In genomic region chr22:28931844-28932561, GRCh38 we compare ENCODE assay signal across 22 cellular contexts. TPM values are rescaled to one million over a fixed set of nuclear protein-coding genes. Genes with fewer than 3 reads are reported as not detected.
A peak's percentile ranks its signal among the peaks of the same experiment; 100 is the strongest.
DNase-seq lines count a peak whose midpoint lies in the region; ATAC-seq, FAIRE-seq and TF ChIP-seq lines count a peak whose summit lies in the region.
"Had no signal": no experiment of that assay in that cellular context is flagged by ENCODE, and none has a peak within 500 bp of the region (broad histone marks: within the 10 kb centered on the region; RNA-seq: fewer than 3 reads in every experiment).

No MANE protein-coding gene starts in this region.

- TF ChIP-seq EP300 in H1 (IDR thresholded peaks at IDR 0.05; ENCODE audit: borderline replicate concordance in 1 of 2, low read depth in 2 of 2, low read length in 2 of 2), result no peak

- H2AK5ac ChIP-seq in H1 (ENCODE audit: low read depth, low read length), result 0 out of 2 replicates have a peak overlapping the region, but pooled peaks have one; percentile 45

- H3K23ac ChIP-seq in H1 (ENCODE audit: insufficient read length), result no peak overlapping the region

- H3K9me3 ChIP-seq in H1 (ENCODE audit: insufficient read depth in 2 of 2, low read depth in 1 of 2, low read length in 1 of 2) (no peaks in the 10 kb centered on the region), right lobe of liver (no peaks in the 10 kb centered on the region), psoas muscle (no peaks in the 10 kb centered on the region)
- H3K9me3 ChIP-seq: body of pancreas, esophagus squamous epithelium, gastrocnemius medialis had no signal

- H3K9ac ChIP-seq in H1 (replicated peaks in 1 of 4; ENCODE audit: extremely low read depth in 1 of 4, low read depth in 3 of 4, low read length in 3 of 4), result no peak overlapping the region

- H3K36me3 ChIP-seq in H1 (ENCODE audit: control insufficient read depth in 2 of 4, insufficient read depth in 4 of 4, low read length in 3 of 4), result no peaks in the 10 kb centered on the region
- H3K36me3 ChIP-seq in right lobe of liver, result no peaks in the 10 kb centered on the region
- no peaks in the 10 kb centered on the region for H3K36me3 ChIP-seq in psoas muscle (ENCODE audit: insufficient read depth in 1 of 2, low read depth in 1 of 2)
- H3K36me3 ChIP-seq: esophagus squamous epithelium, gastrocnemius medialis had no signal

- H2AFZ ChIP-seq in H1 (ENCODE audit: low read length), result no peak overlapping the region

- no peak overlapping the region for H3K4me3 Mint-ChIP-seq in type B pancreatic cell
- H3K4me3 Mint-ChIP-seq: IgD-negative memory B cell; natural killer cell; stimulated activated effector memory CD8-positive, alpha-beta T cell treated with anti-CD3 and anti-CD28 coated beads, Interleukin-12 subunit alpha, Interleukin-12 subunit beta, amount 100 ng/mL, for 72 hours; T-helper 17 cell had no signal

- H4K20me1 ChIP-seq in H1 (replicated peaks in 1 of 2; ENCODE audit: control insufficient read depth in 1 of 2, insufficient read depth in 2 of 2, low read length in 2 of 2), result peaks cover 5 to 20% of the 10 kb centered on the region in 2 experiments

- POLR2A ChIA-PET in H1 (lab: Charles Lee; ENCODE audit: partially characterized antibody), result interaction anchor here (0.7 to 1.7 kb wide), 4 partner anchors 8 to 28 kb away, joined by 3 to 4 read pairs (median 4); no protein-coding TSS in a partner anchor

- peak overlapping the region; percentile 16 for H3K4ac ChIP-seq in H1 (replicated peaks; ENCODE audit: insufficient read length, low read depth, low read length)

- peak; percentile 13 for DNase-seq in NCI-H2171 treated with DMSO at 0.1 percent for 48 hours (lab: John Stamatoyannopoulos, UW)
- DNase-seq in NCI-H2171 (lab: John Stamatoyannopoulos, UW), result no peak
- DNase-seq in H1 (ENCODE audit: low read depth in 1 of 2, low spot score in 2 of 2), result no peak
- no peak for DNase-seq in right lobe of liver
- no peak for DNase-seq in type B pancreatic cell (ENCODE audit: extremely low spot score, unreplicated experiment)
- DNase-seq in HPDE6-E6E7 (ENCODE audit: extremely low spot score), result no peak
- no peak for DNase-seq in psoas muscle
- DNase-seq: 8988T; AML-193; effector memory CD4-positive, alpha-beta T cell; esophagus squamous epithelium; gastrocnemius medialis; natural killer cell; NCI-H1417 treated with DMSO at 0.1 percent for 48 hours; NCI-H510A treated with DMSO at 0.1 percent for 48 hours; posterior cingulate gyrus; T-helper 17 cell had no signal

- no peaks in the 10 kb centered on the region for H3K9me3 Mint-ChIP-seq in type B pancreatic cell
- H3K9me3 Mint-ChIP-seq: IgD-negative memory B cell; natural killer cell; stimulated activated effector memory CD8-positive, alpha-beta T cell treated with anti-CD3 and anti-CD28 coated beads, Interleukin-12 subunit alpha, Interleukin-12 subunit beta, amount 100 ng/mL, for 72 hours had no signal

- no peak overlapping the region for H2BK12ac ChIP-seq in H1 (ENCODE audit: low read depth, low read length)

- no peak overlapping the region for H3K56ac ChIP-seq in H1 (replicated peaks; ENCODE audit: insufficient read length, low read depth, low read length)

- H3K4me1 Mint-ChIP-seq in type B pancreatic cell (ENCODE audit: unreplicated experiment), result peaks cover 77% of the 10 kb centered on the region
- H3K4me1 Mint-ChIP-seq: natural killer cell had no signal

- no peak overlapping the region for H3K4me2 ChIP-seq in H1 (ENCODE audit: insufficient read depth in 1 of 2, low read depth in 2 of 2, low read length in 2 of 2)

- no peaks in the 10 kb centered on the region for H3K23me2 ChIP-seq in H1 (ENCODE audit: low read depth, low read length)

- H3K14ac ChIP-seq in H1 (ENCODE audit: insufficient read length), result no peak overlapping the region

- peak overlapping the region; percentile 35 for H3K27ac Mint-ChIP-seq in type B pancreatic cell
- H3K27ac Mint-ChIP-seq: IgD-negative memory B cell; natural killer cell; stimulated activated effector memory CD8-positive, alpha-beta T cell treated with anti-CD3 and anti-CD28 coated beads, Interleukin-12 subunit alpha, Interleukin-12 subunit beta, amount 100 ng/mL, for 72 hours; T-helper 17 cell had no signal

- no peak overlapping the region for H2BK20ac ChIP-seq in H1 (ENCODE audit: low read length)

- no peaks in the 10 kb centered on the region for H3K27me3 ChIP-seq in H1 (replicated peaks in 1 of 4; ENCODE audit: control insufficient read depth in 3 of 4, extremely low read depth in 1 of 4, insufficient read depth in 3 of 4, low read length in 3 of 4)
- no peaks in the 10 kb centered on the region for H3K27me3 ChIP-seq in right lobe of liver
- no peaks in the 10 kb centered on the region for H3K27me3 ChIP-seq in psoas muscle (ENCODE audit: insufficient read depth in 3 of 3, low read length in 2 of 3)
- H3K27me3 ChIP-seq: body of pancreas, esophagus squamous epithelium, gastrocnemius medialis had no signal

- no peaks in the 10 kb centered on the region for H3K27me3 Mint-ChIP-seq in type B pancreatic cell

- no peak overlapping the region for H4K5ac ChIP-seq in H1 (ENCODE audit: insufficient read length, low read depth, low read length)

- WGBS in H1 (ENCODE audit: extremely low coverage in 1 of 2, insufficient coverage in 1 of 2, insufficient read length in 1 of 2, insufficient replicate concordance in 2 of 2, low coverage in 1 of 2, low lambda C conversion rate in 2 of 2, missing lambda C conversion rate in 1 of 2), 2 experiments, result 90% methylated on average over 5 of the region's 5 CpGs; no CpG with 5 or more reads in 1 of the 2 experiments
- 50% methylated on average over 4 of the region's 5 CpGs for WGBS in right lobe of liver (ENCODE audit: insufficient coverage, low coverage, low lambda C conversion rate, missing lambda C conversion rate)
- WGBS in psoas muscle, 3 donors, result 95 to 100% (median 96%) methylated on average over 5 of the region's 5 CpGs

- H2BK15ac ChIP-seq in H1 (ENCODE audit: low read length), result peak overlapping the region; percentile 40; the same call in 1 of the 2 replicates

- no peak overlapping the region for H4K8ac ChIP-seq in H1 (ENCODE audit: extremely low read depth, insufficient read depth, low read length)

- CTCF ChIA-PET in H1 (lab: Charles Lee; ENCODE audit: partially characterized antibody), result interaction anchor here (0.6 to 1.5 kb wide), 8 partner anchors 8 to 100 kb away, joined by 3 to 7 read pairs (median 4); no protein-coding TSS in a partner anchor

- no peak for TF ChIP-seq RAD21 in H1 (IDR thresholded peaks at IDR 0.05 in 1 of 2, conservative IDR thresholded peaks at IDR 0.05 in 1 of 2; ENCODE audit: low read depth in 2 of 2, low read length in 2 of 2)

- no peak for TF ChIP-seq CTCF in H1 (IDR thresholded peaks at IDR 0.05; ENCODE audit: control extremely low read depth in 1 of 3, insufficient read depth in 1 of 3, low read depth in 1 of 3, low read length in 3 of 3)
- TF ChIP-seq CTCF in right lobe of liver (IDR thresholded peaks at IDR 0.05), result no peak
- TF ChIP-seq CTCF in type B pancreatic cell (conservative IDR thresholded peaks at IDR 0.05), result no peak
- TF ChIP-seq CTCF in psoas muscle (IDR thresholded peaks at IDR 0.05), result no peak

- FAIRE-seq in H1 (lab: Jason Lieb, UNC), result no peak
- FAIRE-seq: colon had no signal

- TF ChIP-seq POLR2A in H1 (IDR thresholded peaks at IDR 0.05; ENCODE audit: control extremely low read depth in 1 of 2, low read depth in 2 of 2, low read length in 2 of 2) (no peak), right lobe of liver (IDR thresholded peaks at IDR 0.05) (no peak)

- H3K4me1 ChIP-seq in H1 (replicated peaks in 1 of 4; ENCODE audit: control insufficient read depth in 3 of 4, insufficient read depth in 4 of 4, low read length in 3 of 4) (peaks cover 5 to 11% (median 10%) of the 10 kb centered on the region in 4 experiments; a peak in 6 of 7 replicates), right lobe of liver (peaks cover 0 to 63% (median 13%) of the 10 kb centered on the region in 4 donors), psoas muscle (peaks cover 31% of the 10 kb centered on the region)

- peaks cover 32% of the 10 kb centered on the region for H3K79me1 ChIP-seq in H1 (ENCODE audit: low read depth, low read length)

- no peak overlapping the region for H2BK120ac ChIP-seq in H1 (replicated peaks; ENCODE audit: low read depth, low read length)

- intact Hi-C loops in right lobe of liver (cut with DNase I), result no loop called here
- intact Hi-C loops in psoas muscle (cut with DNase I), result no loop called here

- no peak overlapping the region for H2BK5ac ChIP-seq in H1 (ENCODE audit: low read depth, low read length)

- peak; percentile 41 to 70 (median 64) for ATAC-seq in right lobe of liver
- no peak for ATAC-seq in HG02870 (IDR thresholded peaks at IDR 0.05; ENCODE audit: unreplicated experiment)
- no peak for ATAC-seq in psoas muscle
- ATAC-seq: body of pancreas; gastrocnemius medialis; natural killer cell; stimulated activated effector memory CD8-positive, alpha-beta T cell treated with anti-CD3 and anti-CD28 coated beads, Interleukin-12 subunit alpha, Interleukin-12 subunit beta, amount 100 ng/mL, for 72 hours; T-helper 17 cell had no signal

- H4K91ac ChIP-seq in H1 (replicated peaks; ENCODE audit: insufficient read length, low read length), result no peak overlapping the region

- H3K27ac ChIP-seq in H1 (ENCODE audit: low read depth, low read length) (no peak overlapping the region), right lobe of liver (peak overlapping the region in 1 of 3 donors; percentile 75), psoas muscle (no peak overlapping the region)
- H3K27ac ChIP-seq: body of pancreas, esophagus squamous epithelium, gastrocnemius medialis had no signal

- peaks cover 4 to 93% of the 10 kb centered on the region in 2 experiments; a peak in 3 of 4 replicates for H3K79me2 ChIP-seq in H1 (ENCODE audit: control insufficient read depth in 1 of 2, insufficient read depth in 2 of 2, low read length in 2 of 2)

- H3K4me3 ChIP-seq in H1 (ENCODE audit: extremely low read depth in 1 of 4, insufficient read depth in 2 of 4, low read depth in 3 of 4, low read length in 4 of 4) (no peak overlapping the region), right lobe of liver (no peak overlapping the region), psoas muscle (no peak overlapping the region)
- H3K4me3 ChIP-seq: body of pancreas, esophagus squamous epithelium, gastrocnemius medialis had no signal

- peaks cover 7% of the 10 kb centered on the region for H3K36me3 Mint-ChIP-seq in type B pancreatic cell
- H3K36me3 Mint-ChIP-seq: natural killer cell; stimulated activated effector memory CD8-positive, alpha-beta T cell treated with anti-CD3 and anti-CD28 coated beads, Interleukin-12 subunit alpha, Interleukin-12 subunit beta, amount 100 ng/mL, for 72 hours had no signal

- no peak overlapping the region for H3K18ac ChIP-seq in H1 (ENCODE audit: extremely low read depth, low read length)

RNA-seq across cellular contexts. Expression of gene ZNRF3, which starts 48.6 kb away (rescaled TPM):
- total RNA-seq in H1 (2021; fragmentation: NEBNext Ultra II Directional; extraction: Animal tissue kit (Norgen Biotek cat#: 25700)), result 20.6 and 21.7 TPM in 2 replicates
- 14.1 and 21.0 TPM in 2 replicates for polyA plus RNA-seq in H1 (2011; rRNA removed)
- 12.7 TPM for polyA plus RNA-seq in H1 (2011; cell fraction: cytosol; rRNA removed)
- polyA plus RNA-seq in H1 (2011; cell fraction: nucleus; rRNA removed), result 20.6 TPM
- polyA plus RNA-seq in H1 (2012, experiment 1 of 2), result 8.5 to 15.1 TPM (median 12.1 TPM) in 4 replicates
- 6.6 TPM for polyA plus RNA-seq in H1 (2012, experiment 2 of 2)
- 15.5 TPM for polyA plus RNA-seq in H1 (2013, experiment 1 of 2)
- polyA plus RNA-seq in H1 (2013, experiment 2 of 2), result 17.6 TPM
- polyA minus RNA-seq in H1 (2011; rRNA and poly(A)+ RNA removed), result 9.9 and 12.3 TPM in 2 replicates
- 15.9 TPM for polyA minus RNA-seq in H1 (2011; cell fraction: cytosol; rRNA and poly(A)+ RNA removed)
- polyA minus RNA-seq in H1 (2011; cell fraction: nucleus; rRNA and poly(A)+ RNA removed), result 15.9 TPM
- 1 to 10 TPM; 5.8 to 9.2 (median 6.9) TPM for total RNA-seq in right lobe of liver
- 17.9 and 23.1 TPM in 2 replicates for total RNA-seq in type B pancreatic cell (ENCODE audit: low replicate concordance)
- 1 to 10 TPM; 4.9 to 8.5 (median 7.4) TPM for total RNA-seq in psoas muscle
- 1 to 10 TPM; 2.2 to 4.8 (median 2.4) TPM for polyA plus RNA-seq in psoas muscle

Comparison
In these comparisons a context has a peak if more than half of its experiments do, and no peak if none do; other contexts are left out.
1. ATAC-seq: peak in right lobe of liver (4 of 4); none in HG02870 (single experiment) and psoas muscle (0 of 4).